In genomic region chr2:47896450-47896968, GRCh38 we compare ENCODE assay signal across 19 cellular contexts. TPM values are rescaled to one million over a fixed set of nuclear protein-coding genes. Genes with fewer than 3 reads are reported as not detected.
DNase-seq lines count a peak whose midpoint lies in the region; ATAC-seq, FAIRE-seq and TF ChIP-seq lines count a peak whose summit lies in the region.
"Had no signal": no experiment of that assay in that cellular context is flagged by ENCODE, and none has a peak within 500 bp of the region (broad histone marks: within the 10 kb centered on the region; RNA-seq: fewer than 3 reads in every experiment).

No MANE protein-coding gene starts in this region.

- H3K4me3 Mint-ChIP-seq in memory B cell: peak overlapping the region; percentile 74
- H3K4me3 Mint-ChIP-seq in osteocyte (ENCODE audit: unreplicated experiment): no peak overlapping the region
- H3K4me3 Mint-ChIP-seq: activated CD4-positive, alpha-beta memory T cell treated with anti-CD3 and anti-CD28 coated beads for 36 hours had no signal

- no peak overlapping the region; a peak in 1 of 22 replicates for H3K9ac ChIP-seq in BLaER1 treated with 17β-estradiol and CSF1 and Interleukin-3, amounts not matched to agents 10 nM and 100 nM

- intact Hi-C loops in OCI-LY7 (cut with micrococcal nuclease; ENCODE audit: unreplicated experiment) (no loop called here), sciatic nerve (cut with DNase I) (no loop called here)

- DNase-seq in GM12891 (ENCODE audit: insufficient read length, low spot score) (no peak), OCI-LY7 (ENCODE audit: low spot score) (peak; percentile 24), memory B cell (ENCODE audit: low spot score in 2 of 2) (no peak), osteocyte (ENCODE audit: extremely low spot score, unreplicated experiment) (no peak), sciatic nerve (ENCODE audit: low spot score) (no peak), HuH-7 (ENCODE audit: low spot score) (no peak)
- DNase-seq: activated effector memory CD4-positive, alpha-beta T cell treated with Interleukin-2 at 50 U/mL for 16 hours; heart right ventricle; KG1; kidney; NCI-H146; NCI-H345; PC-9; stimulated activated naive CD4-positive, alpha-beta T cell had no signal

- peaks cover 100% of the 10 kb centered on the region for H3K79me2 ChIP-seq in OCI-LY7 (ENCODE audit: insufficient read depth, low read depth, low read length)

- CTCF ChIA-PET in OCI-LY7 (lab: Charles Lee; ENCODE audit: unreplicated experiment): no interaction called here

- BruUV-seq in OCI-LY7 (replicated peaks; lab: Mats Ljungman, UMichigan): no TSS peak

- H3K4me2 ChIP-seq in BLaER1 treated with 17β-estradiol and CSF1 and Interleukin-3, amounts not matched to agents 10 nM and 100 nM: peak overlapping the region; percentile 42 to 88 (median 74); a peak in 21 of 22 replicates
- H3K4me2 ChIP-seq in OCI-LY7 (ENCODE audit: low read length): peak overlapping the region; percentile 73
- H3K4me2 ChIP-seq: PC-9 had no signal

- H3K4me1 Mint-ChIP-seq in memory B cell: peaks cover 47% of the 10 kb centered on the region
- peaks cover 66% of the 10 kb centered on the region for H3K4me1 Mint-ChIP-seq in osteocyte (ENCODE audit: unreplicated experiment)

- H2AFZ ChIP-seq in OCI-LY7 (ENCODE audit: low read length): no peak overlapping the region
- H2AFZ ChIP-seq: PC-9 had no signal

- H4K20me1 ChIP-seq in BLaER1 treated with 17β-estradiol and CSF1 and Interleukin-3, amounts not matched to agents 10 nM and 100 nM: peaks cover 87 to 97% (median 94%) of the 10 kb centered on the region in 11 experiments
- peaks cover 58% of the 10 kb centered on the region for H4K20me1 ChIP-seq in OCI-LY7 (ENCODE audit: insufficient read depth, low read length)

- POLR2A ChIA-PET in OCI-LY7 (lab: Charles Lee): interaction anchor here (0.7 kb wide), 1 partner anchor 8 kb away, joined by 3 read pairs; no protein-coding TSS in a partner anchor

- H3K9me2 ChIP-seq in OCI-LY7 (ENCODE audit: insufficient read depth, low read length): no peaks in the 10 kb centered on the region

- no peak for FAIRE-seq in GM12891 (lab: Jason Lieb, UNC)
- FAIRE-seq: kidney had no signal

- H3K4me1 ChIP-seq in BLaER1 treated with 17β-estradiol and CSF1 and Interleukin-3, amounts not matched to agents 10 nM and 100 nM: peaks cover 44 to 93% (median 67%) of the 10 kb centered on the region in 10 experiments
- H3K4me1 ChIP-seq in OCI-LY7 (ENCODE audit: insufficient read depth, low read length, poor library complexity, severe bottlenecking): peaks cover 82% of the 10 kb centered on the region

- H3K27me3 ChIP-seq in BLaER1 treated with 17β-estradiol and CSF1 and Interleukin-3, amounts not matched to agents 10 nM and 100 nM: no peaks in the 10 kb centered on the region
- H3K27me3 ChIP-seq: heart right ventricle had no signal

- H3K9me3 Mint-ChIP-seq in memory B cell: no peaks in the 10 kb centered on the region
- H3K9me3 Mint-ChIP-seq in osteocyte (ENCODE audit: unreplicated experiment): no peaks in the 10 kb centered on the region
- H3K9me3 Mint-ChIP-seq: activated CD4-positive, alpha-beta memory T cell treated with anti-CD3 and anti-CD28 coated beads for 36 hours had no signal

- H3K27ac Mint-ChIP-seq in memory B cell (peak overlapping the region; percentile 64), osteocyte (ENCODE audit: unreplicated experiment) (no peak overlapping the region)
- H3K27ac Mint-ChIP-seq: activated CD4-positive, alpha-beta memory T cell treated with anti-CD3 and anti-CD28 coated beads for 36 hours had no signal

- ATAC-seq in memory B cell (ENCODE audit: low read depth): peak; percentile 65
- no peak for ATAC-seq in sciatic nerve
- ATAC-seq in HG02938 (IDR thresholded peaks at IDR 0.05; ENCODE audit: unreplicated experiment): no peak
- ATAC-seq: SK-N-SH treated with all-trans-retinoic acid at 6 μM for 48 hours had no signal

- TF ChIP-seq POLR2A in GM12891 (IDR thresholded peaks at IDR 0.05; ENCODE audit: low read depth, low read length): no peak

- H3K27ac ChIP-seq in BLaER1 treated with 17β-estradiol and CSF1 and Interleukin-3, amounts not matched to agents 10 nM and 100 nM: peak overlapping the region in 2 of 11 experiments; percentile 34 to 70; a peak in 1 of 22 replicates
- H3K27ac ChIP-seq in OCI-LY7 (ENCODE audit: low read depth, low read length, poor library complexity, severe bottlenecking): peak overlapping the region; percentile 72
- H3K27ac ChIP-seq: heart right ventricle, HL-60, PC-9 had no signal

- H3K36me3 Mint-ChIP-seq in memory B cell (peaks cover 7% of the 10 kb centered on the region), osteocyte (ENCODE audit: unreplicated experiment) (peaks cover 6% of the 10 kb centered on the region)

- TF ChIP-seq CTCF in OCI-LY7 (conservative IDR thresholded peaks at IDR 0.05; ENCODE audit: low read length) (no peak), osteocyte (IDR thresholded peaks at IDR 0.05) (no peak)

- H3K27me3 Mint-ChIP-seq in memory B cell (no peaks in the 10 kb centered on the region), osteocyte (ENCODE audit: unreplicated experiment) (no peaks in the 10 kb centered on the region)
- H3K27me3 Mint-ChIP-seq: activated CD4-positive, alpha-beta memory T cell treated with anti-CD3 and anti-CD28 coated beads for 36 hours had no signal

- H3K4me3 ChIP-seq in BLaER1 treated with 17β-estradiol and CSF1 and Interleukin-3, amounts not matched to agents 10 nM and 100 nM: 0 out of 20 replicates have a peak overlapping the region, but pooled peaks of 1 of the 10 experiments have one; percentile 22
- no peak overlapping the region for H3K4me3 ChIP-seq in OCI-LY7 (ENCODE audit: low read depth, low read length, poor library complexity, severe bottlenecking)
- H3K4me3 ChIP-seq: heart right ventricle, PC-9 had no signal

- H3K36me3 ChIP-seq in BLaER1 treated with 17β-estradiol and CSF1 and Interleukin-3, amounts not matched to agents 10 nM and 100 nM: peaks cover 0 to 34% (median 11%) of the 10 kb centered on the region in 11 experiments; a peak in 14 of 22 replicates
- peaks cover 20% of the 10 kb centered on the region for H3K36me3 ChIP-seq in OCI-LY7 (ENCODE audit: insufficient read depth, low read length)

- H3K9me3 ChIP-seq in BLaER1 treated with 17β-estradiol and CSF1 and Interleukin-3, amounts not matched to agents 10 nM and 100 nM (replicated peaks in 1 of 11): no peaks in the 10 kb centered on the region; a peak in 1 of 22 replicates
- no peaks in the 10 kb centered on the region for H3K9me3 ChIP-seq in OCI-LY7 (ENCODE audit: low read length)
- H3K9me3 ChIP-seq: heart right ventricle had no signal

TF ChIP-seq in GM12891, 5 proteins besides CTCF, POLR2A, EP300 and RAD21:
- TF ChIP-seq POU2F2 (IDR thresholded peaks at IDR 0.05; ENCODE audit: low read depth, low read length) (no peak), SPI1 (IDR thresholded peaks at IDR 0.05; ENCODE audit: low read depth, low read length) (peak; percentile 53)

RNA-seq across cellular contexts. Expression of gene FBXO11, which starts 9.8 kb away (rescaled TPM):
- polyA plus RNA-seq in GM12891 (2012; ENCODE audit: low read depth, missing spikeins): 13.7 TPM
- total RNA-seq in OCI-LY7 (2014; rRNA removed; shearing (Covaris generic)): 24.7 and 31.9 TPM in 2 replicates
- 72.4 and 73.2 TPM in 2 replicates for total RNA-seq in OCI-LY7 (2022)
- 70.6 and 71.5 TPM in 2 replicates for total RNA-seq in osteocyte
- 86.7 TPM for total RNA-seq in sciatic nerve
